ENCODE assay signal across 20 cellular contexts in the genomic region with DNA sequence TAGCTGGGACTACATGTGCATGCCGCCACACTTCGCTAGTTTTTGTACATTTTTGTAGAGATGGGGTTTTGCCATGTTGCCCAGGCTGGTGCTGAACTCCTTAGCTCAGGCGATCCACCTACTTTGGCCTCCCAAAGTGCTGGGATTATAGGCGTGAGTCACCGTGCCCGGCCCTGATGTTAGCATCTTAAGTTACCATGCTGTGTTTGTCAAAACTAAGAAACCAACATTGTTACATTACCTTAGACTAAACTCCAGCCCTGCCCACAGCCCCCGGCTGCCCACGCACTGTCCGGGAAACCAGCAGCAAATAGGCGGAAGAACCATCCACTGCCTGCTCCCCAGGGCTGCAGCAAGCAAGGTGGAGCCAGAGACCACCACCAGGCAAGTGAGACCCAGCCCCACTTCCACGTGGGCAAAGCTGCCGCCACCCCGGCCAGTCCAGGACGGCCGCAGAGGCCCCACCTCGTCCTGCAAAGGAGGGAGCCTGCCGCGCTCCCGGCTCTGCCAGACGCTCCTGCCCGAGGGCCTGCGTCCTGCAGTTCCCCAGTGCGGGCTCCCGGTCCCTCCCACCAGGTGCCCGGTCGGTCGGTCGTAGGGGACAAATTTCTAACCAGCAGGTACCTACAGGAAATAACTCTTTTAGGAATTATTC. TPM values are rescaled to one million over a fixed set of nuclear protein-coding genes. Genes with fewer than 3 reads are reported as not detected.
"Had no signal": no experiment of that assay in that cellular context is flagged by ENCODE, and none has a peak within 500 bp of the region (broad histone marks: within the 10 kb centered on the region; RNA-seq: fewer than 3 reads in every experiment).

No MANE protein-coding gene starts in this region.

- H3K4me1 Mint-ChIP-seq: activated CD4-positive, alpha-beta T cell treated with anti-CD3 and anti-CD28 coated beads, Interleukin-2, amount 10 ng/mL, durations not matched to agents 24 days and 14 days; naive thymus-derived CD4-positive, alpha-beta T cell had no signal

- H3K4me1 ChIP-seq: gastrocnemius medialis, heart left ventricle, pancreas, sigmoid colon, spleen had no signal

- H3K27me3 ChIP-seq: gastrocnemius medialis, heart left ventricle, pancreas, sigmoid colon, spleen had no signal

- H3K9me3 ChIP-seq: gastrocnemius medialis, heart left ventricle, mucosa of descending colon, pancreas, sigmoid colon, spleen had no signal

- H3K27ac ChIP-seq: gastrocnemius medialis, heart left ventricle, pancreas, sigmoid colon, spleen had no signal

- H3K36me3 ChIP-seq: gastrocnemius medialis, heart left ventricle, pancreas, sigmoid colon, spleen had no signal

- H3K9me3 Mint-ChIP-seq: activated CD4-positive, alpha-beta T cell treated with anti-CD3 and anti-CD28 coated beads, Interleukin-2, amount 10 ng/mL, durations not matched to agents 24 days and 14 days; activated naive CD4-positive, alpha-beta T cell treated with anti-CD3 and anti-CD28 coated beads, Interleukin-2, amount 50 U/mL, for 72 hours had no signal

- H3K36me3 Mint-ChIP-seq: activated naive CD4-positive, alpha-beta T cell treated with anti-CD3 and anti-CD28 coated beads, Interleukin-2, amount 50 U/mL, for 72 hours; naive thymus-derived CD4-positive, alpha-beta T cell had no signal

- ATAC-seq: activated CD8-positive, alpha-beta T cell treated with anti-CD3 and anti-CD28 coated beads, Interleukin-2, amount 10 ng/mL, durations not matched to agents 7 days and 5 days; activated naive CD4-positive, alpha-beta T cell treated with anti-CD3 and anti-CD28 coated beads, Interleukin-2, amount 50 U/mL, for 72 hours; gastrocnemius medialis; heart left ventricle; mucosa of descending colon; naive thymus-derived CD4-positive, alpha-beta T cell; pancreas had no signal

- H3K4me3 Mint-ChIP-seq: activated CD4-positive, alpha-beta T cell treated with anti-CD3 and anti-CD28 coated beads, Interleukin-2, amount 10 ng/mL, durations not matched to agents 24 days and 14 days; activated CD8-positive, alpha-beta T cell treated with anti-CD3 and anti-CD28 coated beads, Interleukin-2, amount 10 ng/mL, durations not matched to agents 7 days and 5 days; naive thymus-derived CD4-positive, alpha-beta T cell had no signal

- H3K27ac Mint-ChIP-seq: activated CD4-positive, alpha-beta T cell treated with anti-CD3 and anti-CD28 coated beads, Interleukin-2, amount 10 ng/mL, durations not matched to agents 24 days and 14 days; activated CD8-positive, alpha-beta T cell treated with anti-CD3 and anti-CD28 coated beads, Interleukin-2, amount 10 ng/mL, durations not matched to agents 7 days and 5 days; activated naive CD4-positive, alpha-beta T cell treated with anti-CD3 and anti-CD28 coated beads, Interleukin-2, amount 50 U/mL, for 72 hours; naive thymus-derived CD4-positive, alpha-beta T cell had no signal

- H3K4me3 ChIP-seq: gastrocnemius medialis, heart left ventricle, mucosa of descending colon, pancreas, sigmoid colon, spleen had no signal

- DNase-seq: activated CD4-positive, alpha-beta T cell treated with anti-CD3 and anti-CD28 coated beads, Interleukin-2, amount 10 ng/mL, durations not matched to agents 24 days and 14 days; activated CD4-positive, CD25-positive, alpha-beta regulatory T cell; activated CD8-positive, alpha-beta memory T cell treated with anti-CD3 and anti-CD28 coated beads, Interleukin-2, amount 50 U/mL, for 4 hours; activated CD8-positive, alpha-beta T cell treated with anti-CD3 and anti-CD28 coated beads, Interleukin-2, amount 10 ng/mL, durations not matched to agents 7 days and 5 days; activated gamma-delta T cell; activated T-cell treated with anti-CD3 and anti-CD28 coated beads, Interleukin-2, amount 50 U/mL, for 48 hours; central memory CD4-positive, alpha-beta T cell; cortex of kidney; effector CD4-positive, alpha-beta T cell; gastrocnemius medialis; heart left ventricle; mucosa of descending colon; naive thymus-derived CD4-positive, alpha-beta T cell; sigmoid colon; spleen had no signal

RNA-seq across cellular contexts. Expression of gene TXNDC8, which starts 45.6 kb away (rescaled TPM):
- total RNA-seq: activated CD4-positive, alpha-beta T cell treated with anti-CD3 and anti-CD28 coated beads, Interleukin-2, amount 10 ng/mL, durations not matched to agents 24 days and 14 days; activated CD8-positive, alpha-beta T cell treated with anti-CD3 and anti-CD28 coated beads, Interleukin-2, amount 10 ng/mL, durations not matched to agents 7 days and 5 days; activated naive CD4-positive, alpha-beta T cell treated with anti-CD3 and anti-CD28 coated beads, Interleukin-2, amount 50 U/mL, for 72 hours; endothelial cell of umbilical vein; gastrocnemius medialis; heart left ventricle; mucosa of descending colon; naive thymus-derived CD4-positive, alpha-beta T cell; pancreas; sigmoid colon; spleen; T-helper 2 cell treated with Interferon-gamma antibody and Interleukin-4, amounts not matched to agents 100 ng/mL and 5 ng/mL, for 36 hours; urinary bladder had no signal
- polyA plus RNA-seq: endothelial cell of umbilical vein; heart left ventricle; naive thymus-derived CD4-positive, alpha-beta T cell; pancreas; sigmoid colon; spleen; urinary bladder had no signal
